12 cellular contexts compared by ENCODE assay signal in the genomic region with DNA sequence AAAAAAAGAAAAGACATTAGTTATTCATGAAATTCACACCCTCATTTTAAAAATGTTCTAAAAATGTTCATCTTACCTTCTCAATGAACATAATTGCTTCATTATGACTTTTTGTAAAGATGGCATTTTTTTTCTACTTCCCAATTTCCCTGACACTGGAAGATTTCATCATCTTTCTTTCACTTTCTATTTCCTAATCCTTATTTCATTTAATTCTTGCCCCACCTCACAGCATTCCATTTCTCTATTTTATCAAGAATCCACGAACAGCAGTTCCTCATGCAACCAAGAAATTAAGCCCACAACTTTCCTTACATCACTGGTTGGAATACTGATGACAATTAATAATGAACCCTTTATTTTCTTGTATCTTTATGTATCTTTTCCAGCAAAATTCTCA. TPM values are rescaled to one million over a fixed set of nuclear protein-coding genes. Genes with fewer than 3 reads are reported as not detected.
DNase-seq lines count a peak whose midpoint lies in the region; ATAC-seq and TF ChIP-seq lines count a peak whose summit lies in the region.
"Had no signal": no experiment of that assay in that cellular context is flagged by ENCODE, and none has a peak within 500 bp of the region (broad histone marks: within the 10 kb centered on the region; RNA-seq: fewer than 3 reads in every experiment).

No MANE protein-coding gene starts in this region.

- peaks cover 10% of the 10 kb centered on the region for H4K20me1 ChIP-seq in OCI-LY3 (ENCODE audit: insufficient read depth, low read length)

- H3K27ac Mint-ChIP-seq in endodermal cell (no peak overlapping the region), progenitor cell of endocrine pancreas (no peak overlapping the region)

- no peaks in the 10 kb centered on the region for H3K9me3 ChIP-seq in OCI-LY3 (ENCODE audit: insufficient read depth, low read length)
- no peaks in the 10 kb centered on the region for H3K9me3 ChIP-seq in endodermal cell (ENCODE audit: control insufficient read depth, low read length)

- no peaks in the 10 kb centered on the region for H3K27me3 Mint-ChIP-seq in endodermal cell (ENCODE audit: insufficient read depth)
- H3K27me3 Mint-ChIP-seq in progenitor cell of endocrine pancreas: no peaks in the 10 kb centered on the region

- peaks cover 46% of the 10 kb centered on the region for H3K36me3 ChIP-seq in OCI-LY3 (replicated peaks; ENCODE audit: low read depth, low read length)
- H3K36me3 ChIP-seq in endodermal cell (ENCODE audit: control insufficient read depth, insufficient read depth, low read length): peaks cover 52% of the 10 kb centered on the region

- H3K27ac ChIP-seq in OCI-LY3 (ENCODE audit: low read length) (no peak overlapping the region), endodermal cell (ENCODE audit: low read depth, low read length) (no peak overlapping the region)
- H3K27ac ChIP-seq: parathyroid adenoma had no signal

- no peak overlapping the region for H3K4me3 Mint-ChIP-seq in endodermal cell
- H3K4me3 Mint-ChIP-seq in progenitor cell of endocrine pancreas (ENCODE audit: low read depth): peak overlapping the region; percentile 89

- H3K4me1 ChIP-seq in OCI-LY3 (ENCODE audit: low read length): peaks cover 19% of the 10 kb centered on the region
- H3K4me1 ChIP-seq in endodermal cell (ENCODE audit: control insufficient read depth, insufficient read depth, low read length): no peaks in the 10 kb centered on the region

- peaks cover 60% of the 10 kb centered on the region for H3K79me2 ChIP-seq in OCI-LY3 (ENCODE audit: low read length)
- H3K79me2 ChIP-seq: parathyroid adenoma had no signal

- CTCF ChIA-PET in GM10248 (lab: Yijun Ruan, JAX): interaction anchor here (1.2 kb wide), 1 partner anchor 24 kb away, joined by 3 read pairs; no protein-coding TSS in a partner anchor

- H3K27me3 ChIP-seq in OCI-LY3 (ENCODE audit: low read depth, low read length) (no peaks in the 10 kb centered on the region), endodermal cell (ENCODE audit: control insufficient read depth, insufficient read depth, low read length, poor library complexity, severe bottlenecking) (no peaks in the 10 kb centered on the region)

- 100% methylated on average over 1 of the region's 1 CpG for WGBS in endodermal cell (ENCODE audit: insufficient coverage in 1 of 2, insufficient read length in 1 of 2), 2 experiments

- DNase-seq in EH (ENCODE audit: low read depth) (peak; percentile 31), endodermal cell (no peak), progenitor cell of endocrine pancreas (ENCODE audit: low spot score, unreplicated experiment) (no peak), GM10248 (ENCODE audit: extremely low spot score) (no peak)
- DNase-seq in stimulated activated naive CD4-positive, alpha-beta T cell (lab: John Stamatoyannopoulos, UW): no peak
- DNase-seq: activated CD4-positive, alpha-beta T cell treated with anti-CD3 and anti-CD28 coated beads, Interleukin-2, amount 50 U/mL, for 48 hours; NCI-H2107; substantia nigra had no signal

- no peak for ATAC-seq in GM18858 (IDR thresholded peaks at IDR 0.05; ENCODE audit: unreplicated experiment)
- no peak for ATAC-seq in GM19035 (IDR thresholded peaks at IDR 0.05; ENCODE audit: unreplicated experiment)

- H3K36me3 Mint-ChIP-seq in endodermal cell (ENCODE audit: low read depth) (peaks cover 39% of the 10 kb centered on the region), progenitor cell of endocrine pancreas (ENCODE audit: insufficient read depth) (peaks cover 13% of the 10 kb centered on the region)

- H3K4me1 Mint-ChIP-seq in endodermal cell: peaks cover 18% of the 10 kb centered on the region
- peaks cover 19% of the 10 kb centered on the region for H3K4me1 Mint-ChIP-seq in progenitor cell of endocrine pancreas (ENCODE audit: low read depth)

- peak overlapping the region; percentile 99; the same call in 1 of the 2 replicates for H3K4me3 ChIP-seq in OCI-LY3 (ENCODE audit: low read length)
- peak overlapping the region; percentile 94 for H3K4me3 ChIP-seq in endodermal cell (ENCODE audit: low read length)

- H2AFZ ChIP-seq in OCI-LY3 (ENCODE audit: low read depth, low read length): no peak overlapping the region
- H2AFZ ChIP-seq: parathyroid adenoma had no signal

- H3K9me3 Mint-ChIP-seq in endodermal cell (no peaks in the 10 kb centered on the region), progenitor cell of endocrine pancreas (ENCODE audit: low read depth) (no peaks in the 10 kb centered on the region)

- TF ChIP-seq CTCF in OCI-LY3 (IDR thresholded peaks at IDR 0.05; ENCODE audit: low read depth, low read length): no peak
- no peak for TF ChIP-seq CTCF in endodermal cell (conservative IDR thresholded peaks at IDR 0.05)
- TF ChIP-seq CTCF in progenitor cell of endocrine pancreas (IDR thresholded peaks at IDR 0.05; ENCODE audit: unreplicated experiment): no peak
- TF ChIP-seq CTCF in GM10248 (IDR thresholded peaks at IDR 0.05; ENCODE audit: control extremely low read depth, extremely low read depth, low read depth, missing control alignments): no peak

- POLR2A ChIA-PET in GM10248 (lab: Yijun Ruan, JAX): no interaction called here

- H3K4me2 ChIP-seq in OCI-LY3 (ENCODE audit: low read length): peak overlapping the region; percentile 94; the same call in 1 of the 2 replicates

- no peak overlapping the region for H3K9ac ChIP-seq in OCI-LY3 (ENCODE audit: low read length)
- no peak overlapping the region for H3K9ac ChIP-seq in endodermal cell (ENCODE audit: extremely low read depth, low read length, poor library complexity, severe bottlenecking)
- H3K9ac ChIP-seq: parathyroid adenoma had no signal

RNA-seq across cellular contexts. Expression of a gene that starts 1.9 kb away (rescaled TPM):
- total RNA-seq in endodermal cell: 10 to 100 TPM; 41.0 to 45.7 TPM
- 32.8 TPM for polyA plus RNA-seq in endodermal cell (2013, experiment 1 of 2)
- 29.4 TPM for polyA plus RNA-seq in endodermal cell (2013, experiment 2 of 2)
- total RNA-seq in progenitor cell of endocrine pancreas: 43.0 and 43.7 TPM in 2 replicates

RNA-seq across cellular contexts. Expression of a gene that starts 46.7 kb away (rescaled TPM):
- total RNA-seq in endodermal cell: not detected
- polyA plus RNA-seq in endodermal cell (2013, experiment 1 of 2): not detected
- polyA plus RNA-seq in endodermal cell (2013, experiment 2 of 2): not detected
- not detected in 2 replicates for total RNA-seq in progenitor cell of endocrine pancreas

RNA-seq across cellular contexts. Expression of a gene that starts 51.4 kb away (rescaled TPM):
- 10 to 100 TPM; 41.2 to 44.3 TPM for total RNA-seq in endodermal cell
- 29.1 TPM for polyA plus RNA-seq in endodermal cell (2013, experiment 1 of 2)
- 28.9 TPM for polyA plus RNA-seq in endodermal cell (2013, experiment 2 of 2)
- total RNA-seq in progenitor cell of endocrine pancreas: 42.7 and 46.1 TPM in 2 replicates
